8 cellular contexts compared by ENCODE assay signal in the genomic region with DNA sequence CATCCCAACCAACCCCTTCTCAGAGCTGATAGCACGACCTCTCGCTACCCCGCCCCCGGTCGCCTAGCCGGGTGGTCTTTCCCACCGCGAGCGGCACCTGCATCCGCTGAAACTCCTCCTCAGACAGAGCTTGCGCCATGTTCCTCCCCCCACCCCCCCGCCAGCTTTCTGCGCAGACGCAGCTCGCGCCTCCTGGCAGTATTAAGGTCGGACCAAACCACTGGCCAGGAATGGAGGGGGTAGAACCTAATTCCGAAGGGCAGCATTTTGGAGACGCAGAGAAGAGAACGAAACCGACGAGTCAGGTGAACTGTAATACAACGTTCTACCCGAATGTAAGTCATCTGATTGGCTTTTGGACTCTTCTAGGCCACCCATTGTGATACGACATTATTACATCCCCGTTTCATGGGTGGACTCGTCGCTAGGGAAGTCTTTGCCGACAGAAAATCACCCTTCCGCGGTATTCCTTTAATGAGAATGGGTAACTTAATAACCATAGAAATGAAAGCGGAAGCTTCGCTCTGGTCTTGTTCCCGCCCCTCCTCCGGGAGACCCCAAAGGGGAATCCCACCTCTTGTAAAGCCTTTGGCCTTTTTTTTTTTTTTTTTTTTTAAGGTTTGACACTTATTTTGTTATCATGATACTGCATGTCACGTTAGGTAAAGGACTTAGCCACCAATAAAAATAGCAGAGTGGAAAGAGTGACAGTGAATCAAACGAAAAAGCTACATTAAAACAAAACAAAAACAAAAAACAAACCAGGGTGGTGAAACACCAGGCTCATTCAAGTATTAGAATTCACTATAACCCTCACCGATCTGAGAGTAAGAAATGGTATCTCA. TPM values are rescaled to one million over a fixed set of nuclear protein-coding genes. Genes with fewer than 3 reads are reported as not detected.
DNase-seq lines count a peak whose midpoint lies in the region; ATAC-seq and TF ChIP-seq lines count a peak whose summit lies in the region.

A gene with protein sequence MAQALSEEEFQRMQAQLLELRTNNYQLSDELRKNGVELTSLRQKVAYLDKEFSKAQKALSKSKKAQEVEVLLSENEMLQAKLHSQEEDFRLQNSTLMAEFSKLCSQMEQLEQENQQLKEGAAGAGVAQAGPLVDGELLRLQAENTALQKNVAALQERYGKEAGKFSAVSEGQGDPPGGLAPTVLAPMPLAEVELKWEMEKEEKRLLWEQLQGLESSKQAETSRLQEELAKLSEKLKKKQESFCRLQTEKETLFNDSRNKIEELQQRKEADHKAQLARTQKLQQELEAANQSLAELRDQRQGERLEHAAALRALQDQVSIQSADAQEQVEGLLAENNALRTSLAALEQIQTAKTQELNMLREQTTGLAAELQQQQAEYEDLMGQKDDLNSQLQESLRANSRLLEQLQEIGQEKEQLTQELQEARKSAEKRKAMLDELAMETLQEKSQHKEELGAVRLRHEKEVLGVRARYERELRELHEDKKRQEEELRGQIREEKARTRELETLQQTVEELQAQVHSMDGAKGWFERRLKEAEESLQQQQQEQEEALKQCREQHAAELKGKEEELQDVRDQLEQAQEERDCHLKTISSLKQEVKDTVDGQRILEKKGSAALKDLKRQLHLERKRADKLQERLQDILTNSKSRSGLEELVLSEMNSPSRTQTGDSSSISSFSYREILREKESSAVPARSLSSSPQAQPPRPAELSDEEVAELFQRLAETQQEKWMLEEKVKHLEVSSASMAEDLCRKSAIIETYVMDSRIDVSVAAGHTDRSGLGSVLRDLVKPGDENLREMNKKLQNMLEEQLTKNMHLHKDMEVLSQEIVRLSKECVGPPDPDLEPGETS (minus strand): TSS at position 174 of the 845 bp plus-strand sequence. CDS start 35 bp downstream, at position 139.

- H3K9me3 Mint-ChIP-seq in GM23338 (no peaks in the 10 kb centered on the region), nephron progenitor cell (peaks cover 49% of the 10 kb centered on the region)
- no peaks in the 10 kb centered on the region for H3K9me3 Mint-ChIP-seq in stimulated activated naive CD8-positive, alpha-beta T cell treated with anti-CD3 and anti-CD28 coated beads, Interleukin-15, amount 100 ng/mL, for 72 hours

- H3K4me2 ChIP-seq in GM23338, result peak within 1 kb of the TSS; percentile 84

- H3K79me2 ChIP-seq in GM23338 (replicated peaks; ENCODE audit: insufficient read depth), result peaks cover 12% of the 10 kb centered on the region

- no peak within 1 kb of the TSS for H2AFZ ChIP-seq in GM23338

- H3K27me3 Mint-ChIP-seq in GM23338 (ENCODE audit: insufficient read depth, low read depth, poor library complexity), result peaks cover 3% of the 10 kb centered on the region
- H3K27me3 Mint-ChIP-seq in nephron progenitor cell (ENCODE audit: low read depth, poor library complexity), result peaks cover 6% of the 10 kb centered on the region
- H3K27me3 Mint-ChIP-seq in stimulated activated naive CD8-positive, alpha-beta T cell treated with anti-CD3 and anti-CD28 coated beads, Interleukin-15, amount 100 ng/mL, for 72 hours, result no peaks in the 10 kb centered on the region

- H3K4me1 ChIP-seq in GM23338 (ENCODE audit: insufficient read depth), result no peaks in the 10 kb centered on the region; the same call in 1 of the 2 replicates

- peak within 1 kb of the TSS; percentile 99 for H3K27ac Mint-ChIP-seq in GM23338
- H3K27ac Mint-ChIP-seq in nephron progenitor cell, result peak within 1 kb of the TSS; percentile 100
- peak within 1 kb of the TSS; percentile 99 for H3K27ac Mint-ChIP-seq in stimulated activated naive CD8-positive, alpha-beta T cell treated with anti-CD3 and anti-CD28 coated beads, Interleukin-15, amount 100 ng/mL, for 72 hours

- TF ChIP-seq CTCF in GM23338 (conservative IDR thresholded peaks at IDR 0.05; ENCODE audit: low read depth in 2 of 2), result no peak
- no peak for TF ChIP-seq CTCF in fibroblast of the aortic adventitia (IDR thresholded peaks at IDR 0.05; ENCODE audit: insufficient read depth, low read length)
- TF ChIP-seq CTCF in nephron progenitor cell (IDR thresholded peaks at IDR 0.05), result no peak

- peak; percentile 75 for ATAC-seq in GM23338
- ATAC-seq in stimulated activated naive CD8-positive, alpha-beta T cell treated with anti-CD3 and anti-CD28 coated beads, Interleukin-15, amount 100 ng/mL, for 72 hours, result peak; percentile 84

- no peaks in the 10 kb centered on the region for H3F3A ChIP-seq in GM23338 (replicated peaks; ENCODE audit: low read depth)

- peak within 1 kb of the TSS; percentile 82 for H3K4me3 ChIP-seq in GM23338
- peak within 1 kb of the TSS; percentile 81 for H3K4me3 ChIP-seq in fibroblast of the aortic adventitia (ENCODE audit: low read depth, low read length)

- H3K36me3 ChIP-seq in GM23338 (ENCODE audit: insufficient read depth), result no peaks in the 10 kb centered on the region

- no peaks in the 10 kb centered on the region for H3K9me2 ChIP-seq in GM23338 (ENCODE audit: insufficient read depth)

- no peaks in the 10 kb centered on the region for H3K27me3 ChIP-seq in GM23338 (ENCODE audit: insufficient read depth)

- H3K4me1 Mint-ChIP-seq in GM23338 (peaks cover 12% of the 10 kb centered on the region), nephron progenitor cell (peaks cover 19% of the 10 kb centered on the region)
- H3K4me1 Mint-ChIP-seq in stimulated activated naive CD8-positive, alpha-beta T cell treated with anti-CD3 and anti-CD28 coated beads, Interleukin-15, amount 100 ng/mL, for 72 hours, result peaks cover 38% of the 10 kb centered on the region

- H3K36me3 Mint-ChIP-seq in GM23338 (ENCODE audit: low read depth) (peaks cover 34% of the 10 kb centered on the region), nephron progenitor cell (ENCODE audit: low read depth) (peaks cover 35% of the 10 kb centered on the region)

- no peaks in the 10 kb centered on the region for H4K20me1 ChIP-seq in GM23338 (replicated peaks; ENCODE audit: insufficient read depth)

- DNase-seq in Daoy (ENCODE audit: low read depth) (peak; percentile 79), GM23338 (ENCODE audit: low spot score) (peak; percentile 85), LoVo (ENCODE audit: low spot score) (peak; percentile 80), SHP77 (lab: John Stamatoyannopoulos, UW) (peak; percentile 55 to 66), fibroblast of the aortic adventitia (ENCODE audit: low read depth) (peak; percentile 92), nephron progenitor cell (peak; percentile 75)
- DNase-seq in activated effector memory CD4-positive, alpha-beta T cell treated with Interleukin-2 at 50 U/mL for 16 hours, result peak; percentile 66
- peak; percentile 74 to 83 for DNase-seq in stimulated activated naive CD8-positive, alpha-beta T cell treated with anti-CD3 and anti-CD28 coated beads, Interleukin-15, amount 100 ng/mL, for 72 hours

- H3K4me3 Mint-ChIP-seq in GM23338 (peak within 1 kb of the TSS; percentile 98), nephron progenitor cell (peak within 1 kb of the TSS; percentile 100)
- peak within 1 kb of the TSS; percentile 97 to 98 for H3K4me3 Mint-ChIP-seq in stimulated activated naive CD8-positive, alpha-beta T cell treated with anti-CD3 and anti-CD28 coated beads, Interleukin-15, amount 100 ng/mL, for 72 hours

- H3K27ac ChIP-seq in GM23338 (ENCODE audit: low read depth), result peak within 1 kb of the TSS; percentile 70

TF ChIP-seq in GM23338, 12 proteins besides CTCF, POLR2A, EP300 and RAD21:
- no peak for TF ChIP-seq ZNF331 (CRISPR knock-in tag; IDR thresholded peaks at IDR 0.05; ENCODE audit: low read depth)
- no peak for TF ChIP-seq EZH2 (IDR thresholded peaks at IDR 0.05; ENCODE audit: low read depth, unreplicated experiment)
- TF ChIP-seq POLR2AphosphoS5 (IDR thresholded peaks at IDR 0.05; ENCODE audit: low read depth), result peak; percentile 45

RNA-seq across cellular contexts. Expression of the gene that starts here (rescaled TPM):
- 9.7 and 16.9 TPM in 2 replicates for total RNA-seq in Daoy (2014; rRNA removed; shearing (Covaris generic))
- 32.7 and 39.1 TPM in 2 replicates for total RNA-seq in GM23338 (2014; rRNA removed; shearing (Covaris generic))
- polyA plus RNA-seq in GM23338 (2016; fragmentation: Nextera tagmentation; extraction: Ambion mirVana), result 57.1 and 62.2 TPM in 2 replicates
- 11.9 and 15.7 TPM in 2 replicates for total RNA-seq in fibroblast of the aortic adventitia (ENCODE audit: low replicate concordance)

Comparison
In these comparisons a context has a peak if more than half of its experiments do, and no peak if none do; other contexts are left out.
1. Peak in every context shown above with its lines: DNase-seq, ATAC-seq, H3K4me3 ChIP-seq and H3K27ac ChIP-seq.